Comparison of ENCODE assay signal across 31 cellular contexts in the genomic region with DNA sequence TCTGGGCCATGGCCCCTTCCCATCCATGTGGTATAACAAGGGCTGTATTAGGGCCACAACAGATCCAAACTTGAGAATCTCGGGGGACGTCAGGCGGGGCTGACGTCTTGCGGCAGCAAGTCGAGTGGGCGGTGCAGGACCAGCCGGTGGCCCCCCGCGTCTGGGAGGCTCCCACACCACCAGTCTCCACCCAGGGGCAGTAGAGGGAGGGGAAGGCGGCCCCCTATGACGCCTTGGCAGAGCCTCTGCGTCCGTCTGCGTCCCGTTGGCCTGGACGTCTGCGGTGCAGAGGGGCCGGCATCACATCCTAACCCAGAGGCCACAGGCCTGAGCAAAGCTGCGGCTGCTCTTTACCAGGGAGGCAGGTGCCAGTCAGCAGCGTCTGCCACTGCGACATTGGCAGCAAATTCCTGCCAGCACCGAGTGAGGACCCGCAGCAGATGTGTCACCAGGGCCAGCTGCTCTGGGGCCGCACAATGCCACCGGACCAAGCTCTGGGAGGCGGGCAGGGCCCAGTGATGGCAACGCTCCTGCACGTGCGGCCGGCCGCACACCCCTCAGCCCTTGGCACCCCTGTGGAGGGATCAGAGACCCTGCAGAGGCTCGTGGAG.
DNase-seq lines count a peak whose midpoint lies in the region; ATAC-seq and TF ChIP-seq lines count a peak whose summit lies in the region.
"Had no signal": no experiment of that assay in that cellular context is flagged by ENCODE, and none has a peak within 500 bp of the region (broad histone marks: within the 10 kb centered on the region; RNA-seq: fewer than 3 reads in every experiment).

No MANE protein-coding gene starts in this region.

- no peak for ATAC-seq in Right ventricle myocardium inferior
- ATAC-seq in heart left ventricle = no peak
- no peak for ATAC-seq in omental fat pad (ENCODE audit: low FRiP score)
- ATAC-seq in body of pancreas = no peak
- ATAC-seq: mucosa of descending colon; stimulated activated naive CD8-positive, alpha-beta T cell treated with anti-CD3 and anti-CD28 coated beads, Interleukin-15, amount 100 ng/mL, for 72 hours had no signal

- no peak for TF ChIP-seq CTCF in heart left ventricle (IDR thresholded peaks at IDR 0.05)
- no peak for TF ChIP-seq CTCF in chondrocyte (IDR thresholded peaks at IDR 0.05)
- no peak for TF ChIP-seq CTCF in testis (IDR thresholded peaks at IDR 0.05)
- no peak for TF ChIP-seq CTCF in omental fat pad (IDR thresholded peaks at IDR 0.05)
- TF ChIP-seq CTCF in body of pancreas (IDR thresholded peaks at IDR 0.05) = no peak

- peak; percentile 45 for DNase-seq in Right ventricle myocardium inferior (ENCODE audit: missing footprints)
- no peak for DNase-seq in heart left ventricle
- DNase-seq in chondrocyte (ENCODE audit: low spot score) = peak; percentile 62
- peak; percentile 84 for DNase-seq in mesenteric fat pad (ENCODE audit: low spot score)
- peak; percentile 11 for DNase-seq in testis
- DNase-seq in omental fat pad (ENCODE audit: low spot score) = no peak
- no peak for DNase-seq in body of pancreas
- DNase-seq: activated CD4-positive, alpha-beta T cell treated with anti-CD3 and anti-CD28 coated beads for 48 hours; activated naive CD4-positive, alpha-beta T cell treated with anti-CD3 and anti-CD28 coated beads, Interleukin-2, amount 50 U/mL, for 16 hours; C1 segment of cervical spinal cord; cerebellar nuclear complex; HCEC 1CT; Kasumi-1; kidney glomerular epithelial cell; mucosa of descending colon; NCI-H1417 treated with DMSO at 0.1 percent for 48 hours; NCI-H2107; NCI-H345; NCI-H748 treated with DMSO at 0.1 percent for 48 hours; SIG-M5; stimulated activated naive CD8-positive, alpha-beta T cell treated with anti-CD3 and anti-CD28 coated beads, Interleukin-15, amount 100 ng/mL, for 72 hours; SW 1271; T-helper 9 cell; tibial artery had no signal

- H3K36me3 ChIP-seq in heart left ventricle (no peaks in the 10 kb centered on the region), testis (ENCODE audit: low read depth, missing control alignments) (no peaks in the 10 kb centered on the region), body of pancreas (replicated peaks in 1 of 2; ENCODE audit: insufficient read depth in 1 of 2, low read depth in 2 of 2) (no peaks in the 10 kb centered on the region)
- H3K36me3 ChIP-seq: ovary, Peyer's patch, tibial artery had no signal

- H3K4me1 Mint-ChIP-seq in chondrocyte (ENCODE audit: low read depth) = no peaks in the 10 kb centered on the region
- H3K4me1 Mint-ChIP-seq: stimulated activated naive CD8-positive, alpha-beta T cell treated with anti-CD3 and anti-CD28 coated beads, Interleukin-15, amount 100 ng/mL, for 72 hours had no signal

- H3K9me3 ChIP-seq in heart left ventricle = no peaks in the 10 kb centered on the region
- H3K9me3 ChIP-seq in testis = no peaks in the 10 kb centered on the region
- H3K9me3 ChIP-seq in body of pancreas = no peaks in the 10 kb centered on the region
- H3K9me3 ChIP-seq: mucosa of descending colon, ovary, Peyer's patch, tibial artery had no signal

- WGBS in heart left ventricle, 4 donors = 76 to 84% (median 77%) methylated on average over 27 to 33 of the region's 33 CpGs
- 84 to 92% methylated on average over 13 to 33 of the region's 33 CpGs for WGBS in testis, 2 donors
- 61 to 72% methylated on average over 8 to 30 of the region's 33 CpGs for WGBS in body of pancreas, 2 donors

- H3K4me3 ChIP-seq in heart left ventricle (no peak overlapping the region), testis (no peak overlapping the region), body of pancreas (no peak overlapping the region)
- H3K4me3 ChIP-seq: dorsolateral prefrontal cortex, mucosa of descending colon, ovary, Peyer's patch, tibial artery had no signal

- H3K27ac Mint-ChIP-seq in chondrocyte (ENCODE audit: unreplicated experiment) = no peak overlapping the region
- H3K27ac Mint-ChIP-seq: activated T-helper 1 cell treated with anti-CD3 and anti-CD28 coated beads, Interleukin-12 subunit alpha, Interleukin-12 subunit beta, Interleukin-2, Interleukin-4 antibody, amounts not matched to agents 30 ng/mL and 10 ng/mL and 1 ng/mL, durations not matched to agents 14 hours and 24 hours and 36 hours; natural killer cell treated with Interleukin-12 subunit alpha and Interleukin-12 subunit beta and Interleukin-15 and Interleukin-18, amount 100 ng/mL, for 72 hours; stimulated activated naive CD8-positive, alpha-beta T cell treated with anti-CD3 and anti-CD28 coated beads, Interleukin-15, amount 100 ng/mL, for 72 hours had no signal

- H3K27ac ChIP-seq in heart left ventricle (no peak overlapping the region), testis (no peak overlapping the region), body of pancreas (no peak overlapping the region)
- H3K27ac ChIP-seq: ovary, Peyer's patch, tibial artery, VCaP had no signal

- TF ChIP-seq POLR2A in heart left ventricle (IDR thresholded peaks at IDR 0.05) (no peak), testis (IDR thresholded peaks at IDR 0.05) (no peak), body of pancreas (IDR thresholded peaks at IDR 0.05) (no peak)

- intact Hi-C loops in Right ventricle myocardium inferior (cut with DNase I) (no loop called here), heart left ventricle (cut with DNase I) (no loop called here), testis (cut with DNase I; ENCODE audit: low total_unique reads) (no loop called here), body of pancreas (cut with DNase I) (no loop called here)

- H3K9me3 Mint-ChIP-seq in chondrocyte (ENCODE audit: low read depth) = no peaks in the 10 kb centered on the region
- H3K9me3 Mint-ChIP-seq: activated T-helper 1 cell treated with anti-CD3 and anti-CD28 coated beads, Interleukin-12 subunit alpha, Interleukin-12 subunit beta, Interleukin-2, Interleukin-4 antibody, amounts not matched to agents 30 ng/mL and 10 ng/mL and 1 ng/mL, durations not matched to agents 14 hours and 24 hours and 36 hours; natural killer cell treated with Interleukin-12 subunit alpha and Interleukin-12 subunit beta and Interleukin-15 and Interleukin-18, amount 100 ng/mL, for 72 hours; stimulated activated naive CD8-positive, alpha-beta T cell treated with anti-CD3 and anti-CD28 coated beads, Interleukin-15, amount 100 ng/mL, for 72 hours had no signal

- H3K27me3 Mint-ChIP-seq in chondrocyte (ENCODE audit: low read depth) = peaks cover 12% of the 10 kb centered on the region
- H3K27me3 Mint-ChIP-seq: brain; natural killer cell treated with Interleukin-12 subunit alpha and Interleukin-12 subunit beta and Interleukin-15 and Interleukin-18, amount 100 ng/mL, for 72 hours; stimulated activated naive CD8-positive, alpha-beta T cell treated with anti-CD3 and anti-CD28 coated beads, Interleukin-15, amount 100 ng/mL, for 72 hours had no signal

- no peak overlapping the region for H3K4me3 Mint-ChIP-seq in chondrocyte (ENCODE audit: unreplicated experiment)
- H3K4me3 Mint-ChIP-seq: activated T-helper 1 cell treated with anti-CD3 and anti-CD28 coated beads, Interleukin-12 subunit alpha, Interleukin-12 subunit beta, Interleukin-2, Interleukin-4 antibody, amounts not matched to agents 30 ng/mL and 10 ng/mL and 1 ng/mL, durations not matched to agents 14 hours and 24 hours and 36 hours; brain; natural killer cell treated with Interleukin-12 subunit alpha and Interleukin-12 subunit beta and Interleukin-15 and Interleukin-18, amount 100 ng/mL, for 72 hours; stimulated activated naive CD8-positive, alpha-beta T cell treated with anti-CD3 and anti-CD28 coated beads, Interleukin-15, amount 100 ng/mL, for 72 hours had no signal

- no peaks in the 10 kb centered on the region for H3K36me3 Mint-ChIP-seq in chondrocyte (ENCODE audit: low read depth)
- H3K36me3 Mint-ChIP-seq: brain; natural killer cell treated with Interleukin-12 subunit alpha and Interleukin-12 subunit beta and Interleukin-15 and Interleukin-18, amount 100 ng/mL, for 72 hours had no signal

- H3K4me1 ChIP-seq in heart left ventricle (no peaks in the 10 kb centered on the region), testis (no peaks in the 10 kb centered on the region), body of pancreas (no peaks in the 10 kb centered on the region)
- H3K4me1 ChIP-seq: Peyer's patch had no signal

- H3K27me3 ChIP-seq in heart left ventricle = peaks cover 0 to 42% (median 13%) of the 10 kb centered on the region in 9 donors
- no peaks in the 10 kb centered on the region for H3K27me3 ChIP-seq in testis
- no peaks in the 10 kb centered on the region for H3K27me3 ChIP-seq in body of pancreas
- H3K27me3 ChIP-seq: ovary, Peyer's patch had no signal

Comparison
In these comparisons a context has a peak if more than half of its experiments do, and no peak if none do; other contexts are left out.
1. DNase-seq: peak in Right ventricle myocardium inferior (single experiment), chondrocyte (single experiment), mesenteric fat pad (single experiment) and testis (single experiment); none in heart left ventricle (0 of 5), omental fat pad (single experiment) and body of pancreas (0 of 4).